In genomic region chr2:138495384-138495783, GRCh38 we compare ENCODE assay signal across 13 cellular contexts.
"Had no signal": no experiment of that assay in that cellular context is flagged by ENCODE, and none has a peak within 500 bp of the region (broad histone marks: within the 10 kb centered on the region; RNA-seq: fewer than 3 reads in every experiment).

No MANE protein-coding gene starts in this region.

- H3K4me3 Mint-ChIP-seq: nephron; stimulated activated effector memory CD8-positive, alpha-beta T cell treated with anti-CD3 and anti-CD28 coated beads, Interleukin-12 subunit alpha, Interleukin-12 subunit beta, amount 100 ng/mL, for 72 hours; stimulated activated naive CD8-positive, alpha-beta T cell treated with anti-CD3 and anti-CD28 coated beads, Interleukin-15, Interleukin-2, amounts not matched to agents 100 ng/mL and 50 ng/mL, for 24 hours; type B pancreatic cell had no signal

- H3K27me3 Mint-ChIP-seq: naive B cell; stimulated activated naive CD8-positive, alpha-beta T cell treated with anti-CD3 and anti-CD28 coated beads, Interleukin-15, Interleukin-2, amounts not matched to agents 100 ng/mL and 50 ng/mL, for 24 hours; type B pancreatic cell had no signal

- H3K36me3 Mint-ChIP-seq: naive B cell had no signal

- H3K27ac ChIP-seq: parathyroid adenoma had no signal

- H3K4me1 ChIP-seq: parathyroid adenoma had no signal

- H3K4me1 Mint-ChIP-seq: nephron; stimulated activated effector memory CD8-positive, alpha-beta T cell treated with anti-CD3 and anti-CD28 coated beads, Interleukin-12 subunit alpha, Interleukin-12 subunit beta, amount 100 ng/mL, for 72 hours had no signal

- H3K9me3 Mint-ChIP-seq: naive B cell; nephron; stimulated activated effector memory CD8-positive, alpha-beta T cell treated with anti-CD3 and anti-CD28 coated beads, Interleukin-12 subunit alpha, Interleukin-12 subunit beta, amount 100 ng/mL, for 72 hours; stimulated activated naive CD8-positive, alpha-beta T cell treated with anti-CD3 and anti-CD28 coated beads, Interleukin-15, Interleukin-2, amounts not matched to agents 100 ng/mL and 50 ng/mL, for 24 hours; type B pancreatic cell had no signal

- DNase-seq: effector memory CD4-positive, alpha-beta T cell; mesendoderm; naive B cell; right cardiac atrium; stimulated activated CD4-positive, alpha-beta T cell treated with anti-CD3 and anti-CD28 coated beads, Interleukin-4, amount 100 ng/mL, for 1 hour; stimulated activated CD8-positive, alpha-beta memory T cell treated with anti-CD3 and anti-CD28 coated beads, Interleukin-4, amount 100 ng/mL, for 48 hours had no signal

- ATAC-seq: esophagus mucosa had no signal

- H3K27ac Mint-ChIP-seq: nephron; stimulated activated effector memory CD8-positive, alpha-beta T cell treated with anti-CD3 and anti-CD28 coated beads, Interleukin-12 subunit alpha, Interleukin-12 subunit beta, amount 100 ng/mL, for 72 hours; stimulated activated naive CD8-positive, alpha-beta T cell treated with anti-CD3 and anti-CD28 coated beads, Interleukin-15, Interleukin-2, amounts not matched to agents 100 ng/mL and 50 ng/mL, for 24 hours; type B pancreatic cell had no signal

- H3K4me3 ChIP-seq: smooth muscle cell had no signal
